Comparison of ENCODE assay signal across 9 cellular contexts in the genomic region with DNA sequence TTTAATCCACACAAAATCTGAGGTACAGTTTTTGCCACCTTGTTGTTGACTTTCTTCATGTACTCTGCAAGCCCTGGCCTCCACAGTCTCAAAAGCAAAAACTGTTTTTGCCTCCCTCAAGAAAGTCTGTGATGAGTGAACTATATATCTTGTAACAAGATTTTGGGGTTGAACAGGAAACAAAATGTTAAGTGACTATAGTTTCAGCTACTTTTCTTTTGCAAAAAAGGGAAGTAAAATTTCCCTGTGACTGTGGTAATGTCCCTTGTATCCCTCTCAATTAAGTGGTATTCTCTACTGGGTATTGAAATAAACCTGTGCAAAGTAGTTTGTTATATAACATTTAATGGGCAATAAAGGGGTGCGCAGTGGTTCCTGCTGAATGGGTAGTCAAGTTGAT. TPM values are rescaled to one million over a fixed set of nuclear protein-coding genes. Genes with fewer than 3 reads are reported as not detected.
DNase-seq lines count a peak whose midpoint lies in the region; ATAC-seq lines count a peak whose summit lies in the region.
"Had no signal": no experiment of that assay in that cellular context is flagged by ENCODE, and none has a peak within 500 bp of the region (broad histone marks: within the 10 kb centered on the region; RNA-seq: fewer than 3 reads in every experiment).

No MANE protein-coding gene starts in this region.

- peak overlapping the region; percentile 85 to 96 (median 91) for H3K27ac Mint-ChIP-seq in naive B cell

- no peak overlapping the region for H3K4me3 ChIP-seq in mesendoderm (ENCODE audit: low read length)

- no peak overlapping the region for H4K8ac ChIP-seq in mesendoderm (ENCODE audit: low read depth, low read length)

- H3K4me1 ChIP-seq in mesendoderm (ENCODE audit: control insufficient read depth, low read depth, low read length): peaks cover 7% of the 10 kb centered on the region

- H2BK15ac ChIP-seq in mesendoderm (replicated peaks; ENCODE audit: low read depth): no peak overlapping the region

- peaks cover 53 to 70% (median 55%) of the 10 kb centered on the region in 3 donors for H3K4me1 Mint-ChIP-seq in naive B cell

- H2BK120ac ChIP-seq in mesendoderm (ENCODE audit: low read depth, low read length): no peak overlapping the region

- H3K79me2 ChIP-seq in mesendoderm (ENCODE audit: control insufficient read depth, insufficient read depth, low read length): peaks cover 14% of the 10 kb centered on the region

- H3K4me3 Mint-ChIP-seq in naive B cell: peak overlapping the region; percentile 13 to 73 (median 58)

- H3K4ac ChIP-seq in mesendoderm (ENCODE audit: low read depth, low read length): no peak overlapping the region

- H2AK5ac ChIP-seq in mesendoderm (ENCODE audit: low read length): no peak overlapping the region

- ATAC-seq in GM18858 (IDR thresholded peaks at IDR 0.05; ENCODE audit: unreplicated experiment) (peak; percentile 63), HG02588 (IDR thresholded peaks at IDR 0.05; ENCODE audit: unreplicated experiment) (peak; percentile 61), naive B cell (ENCODE audit: low read depth in 2 of 2) (peak; percentile 85 to 88)

- H3K56ac ChIP-seq in mesendoderm (ENCODE audit: low read length): no peak overlapping the region

- DNase-seq in MV-4-11 (lab: John Stamatoyannopoulos, UW) (peak; percentile 85), naive B cell (peak; percentile 40), foreskin melanocyte (no peak), mesendoderm (no peak)
- DNase-seq in activated CD8-positive, alpha-beta memory T cell treated with anti-CD3 and anti-CD28 coated beads for 24 hours: no peak
- no peak for DNase-seq in activated CD4-positive, CD25-positive, alpha-beta regulatory T cell (lab: John Stamatoyannopoulos, UW)
- DNase-seq: foreskin fibroblast had no signal

- no peaks in the 10 kb centered on the region for H3K36me3 Mint-ChIP-seq in naive B cell

- H3K27me3 Mint-ChIP-seq in naive B cell: no peaks in the 10 kb centered on the region

- H3K27me3 ChIP-seq in mesendoderm (ENCODE audit: insufficient read depth, low read length, poor library complexity): no peaks in the 10 kb centered on the region

- no peaks in the 10 kb centered on the region for H3K36me3 ChIP-seq in mesendoderm (ENCODE audit: control insufficient read depth, insufficient read depth, low read length)

- H3K79me1 ChIP-seq in mesendoderm (ENCODE audit: low read length): peaks cover 10% of the 10 kb centered on the region

- no peak overlapping the region for H3K4me2 ChIP-seq in mesendoderm (ENCODE audit: low read length)

- no peak overlapping the region for H3K23ac ChIP-seq in mesendoderm (ENCODE audit: low read length)

- no peak overlapping the region for H2BK5ac ChIP-seq in mesendoderm (ENCODE audit: low read length)

- no peak overlapping the region for H4K5ac ChIP-seq in mesendoderm (ENCODE audit: low read length)

- no peak overlapping the region for H3K9ac ChIP-seq in mesendoderm (ENCODE audit: low read length)

- H3K9me3 Mint-ChIP-seq in naive B cell: no peaks in the 10 kb centered on the region

- H3K27ac ChIP-seq in mesendoderm (ENCODE audit: low read depth, low read length): no peak overlapping the region

- no peak overlapping the region for H3K18ac ChIP-seq in mesendoderm (ENCODE audit: low read length)

- WGBS in mesendoderm (ENCODE audit: extremely low coverage, insufficient coverage, low lambda C conversion rate): no CpG with 5 or more reads among the region's 1 CpG

RNA-seq across cellular contexts. Expression of gene SCAANT1, which starts 21.3 kb away (rescaled TPM):
- not detected for polyA plus RNA-seq in naive B cell (ENCODE audit: low read depth in 6 of 6)
- polyA plus RNA-seq in mesendoderm (2013, experiment 1 of 2): 0.98 TPM
- polyA plus RNA-seq in mesendoderm (2013, experiment 2 of 2): 0.62 TPM

Comparison
In these comparisons a context has a peak if more than half of its experiments do, and no peak if none do; other contexts are left out.
1. DNase-seq: peak in MV-4-11 (single experiment) and naive B cell (single experiment); none in foreskin melanocyte (single experiment), mesendoderm (single experiment), activated CD8-positive, alpha-beta memory T cell treated with anti-CD3 and anti-CD28 coated beads for 24 hours (single experiment) and activated CD4-positive, CD25-positive, alpha-beta regulatory T cell (0 of 4).
2. Peak in every context shown above with its lines, with median percentiles within 50 percentile points of each other: ATAC-seq.